1 cellular context compared by ENCODE assay signal in the genomic region with DNA sequence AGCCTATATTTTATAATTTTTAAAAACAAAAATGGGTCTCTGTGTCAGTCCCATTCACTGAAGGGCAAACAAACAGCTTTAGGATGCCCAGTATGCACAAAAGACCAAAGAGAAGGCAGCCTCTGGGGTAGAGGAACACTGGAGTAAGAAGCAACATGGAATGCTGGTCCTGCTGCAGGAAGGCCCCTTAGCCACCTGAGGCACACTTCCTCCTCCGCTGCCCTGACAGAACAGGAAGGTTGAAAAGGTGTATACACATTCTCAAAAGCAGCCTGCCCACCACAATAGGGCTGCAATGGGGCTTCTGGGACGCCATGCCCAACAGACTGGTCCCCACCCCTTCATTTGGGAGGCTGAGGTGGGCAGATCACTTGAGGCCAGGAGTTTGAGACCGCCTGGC.
TF ChIP-seq lines count a peak whose summit lies in the region.

No MANE protein-coding gene starts in this region.

TF ChIP-seq in GM23338, 12 proteins besides CTCF, POLR2A, EP300 and RAD21 (continued from another document):
- TF ChIP-seq, protein P1, sequence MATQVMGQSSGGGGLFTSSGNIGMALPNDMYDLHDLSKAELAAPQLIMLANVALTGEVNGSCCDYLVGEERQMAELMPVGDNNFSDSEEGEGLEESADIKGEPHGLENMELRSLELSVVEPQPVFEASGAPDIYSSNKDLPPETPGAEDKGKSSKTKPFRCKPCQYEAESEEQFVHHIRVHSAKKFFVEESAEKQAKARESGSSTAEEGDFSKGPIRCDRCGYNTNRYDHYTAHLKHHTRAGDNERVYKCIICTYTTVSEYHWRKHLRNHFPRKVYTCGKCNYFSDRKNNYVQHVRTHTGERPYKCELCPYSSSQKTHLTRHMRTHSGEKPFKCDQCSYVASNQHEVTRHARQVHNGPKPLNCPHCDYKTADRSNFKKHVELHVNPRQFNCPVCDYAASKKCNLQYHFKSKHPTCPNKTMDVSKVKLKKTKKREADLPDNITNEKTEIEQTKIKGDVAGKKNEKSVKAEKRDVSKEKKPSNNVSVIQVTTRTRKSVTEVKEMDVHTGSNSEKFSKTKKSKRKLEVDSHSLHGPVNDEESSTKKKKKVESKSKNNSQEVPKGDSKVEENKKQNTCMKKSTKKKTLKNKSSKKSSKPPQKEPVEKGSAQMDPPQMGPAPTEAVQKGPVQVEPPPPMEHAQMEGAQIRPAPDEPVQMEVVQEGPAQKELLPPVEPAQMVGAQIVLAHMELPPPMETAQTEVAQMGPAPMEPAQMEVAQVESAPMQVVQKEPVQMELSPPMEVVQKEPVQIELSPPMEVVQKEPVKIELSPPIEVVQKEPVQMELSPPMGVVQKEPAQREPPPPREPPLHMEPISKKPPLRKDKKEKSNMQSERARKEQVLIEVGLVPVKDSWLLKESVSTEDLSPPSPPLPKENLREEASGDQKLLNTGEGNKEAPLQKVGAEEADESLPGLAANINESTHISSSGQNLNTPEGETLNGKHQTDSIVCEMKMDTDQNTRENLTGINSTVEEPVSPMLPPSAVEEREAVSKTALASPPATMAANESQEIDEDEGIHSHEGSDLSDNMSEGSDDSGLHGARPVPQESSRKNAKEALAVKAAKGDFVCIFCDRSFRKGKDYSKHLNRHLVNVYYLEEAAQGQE (IDR thresholded peaks at IDR 0.05; ENCODE audit: unreplicated experiment) = no peak
- TF ChIP-seq, protein P2, sequence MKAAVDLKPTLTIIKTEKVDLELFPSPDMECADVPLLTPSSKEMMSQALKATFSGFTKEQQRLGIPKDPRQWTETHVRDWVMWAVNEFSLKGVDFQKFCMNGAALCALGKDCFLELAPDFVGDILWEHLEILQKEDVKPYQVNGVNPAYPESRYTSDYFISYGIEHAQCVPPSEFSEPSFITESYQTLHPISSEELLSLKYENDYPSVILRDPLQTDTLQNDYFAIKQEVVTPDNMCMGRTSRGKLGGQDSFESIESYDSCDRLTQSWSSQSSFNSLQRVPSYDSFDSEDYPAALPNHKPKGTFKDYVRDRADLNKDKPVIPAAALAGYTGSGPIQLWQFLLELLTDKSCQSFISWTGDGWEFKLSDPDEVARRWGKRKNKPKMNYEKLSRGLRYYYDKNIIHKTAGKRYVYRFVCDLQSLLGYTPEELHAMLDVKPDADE (IDR thresholded peaks at IDR 0.05) = no peak
- no peak for TF ChIP-seq CREB1 (CRISPR knock-in tag; IDR thresholded peaks at IDR 0.05; ENCODE audit: low read depth)
- TF ChIP-seq ZNF331 (CRISPR knock-in tag; IDR thresholded peaks at IDR 0.05; ENCODE audit: low read depth) = no peak
- TF ChIP-seq, protein P3, sequence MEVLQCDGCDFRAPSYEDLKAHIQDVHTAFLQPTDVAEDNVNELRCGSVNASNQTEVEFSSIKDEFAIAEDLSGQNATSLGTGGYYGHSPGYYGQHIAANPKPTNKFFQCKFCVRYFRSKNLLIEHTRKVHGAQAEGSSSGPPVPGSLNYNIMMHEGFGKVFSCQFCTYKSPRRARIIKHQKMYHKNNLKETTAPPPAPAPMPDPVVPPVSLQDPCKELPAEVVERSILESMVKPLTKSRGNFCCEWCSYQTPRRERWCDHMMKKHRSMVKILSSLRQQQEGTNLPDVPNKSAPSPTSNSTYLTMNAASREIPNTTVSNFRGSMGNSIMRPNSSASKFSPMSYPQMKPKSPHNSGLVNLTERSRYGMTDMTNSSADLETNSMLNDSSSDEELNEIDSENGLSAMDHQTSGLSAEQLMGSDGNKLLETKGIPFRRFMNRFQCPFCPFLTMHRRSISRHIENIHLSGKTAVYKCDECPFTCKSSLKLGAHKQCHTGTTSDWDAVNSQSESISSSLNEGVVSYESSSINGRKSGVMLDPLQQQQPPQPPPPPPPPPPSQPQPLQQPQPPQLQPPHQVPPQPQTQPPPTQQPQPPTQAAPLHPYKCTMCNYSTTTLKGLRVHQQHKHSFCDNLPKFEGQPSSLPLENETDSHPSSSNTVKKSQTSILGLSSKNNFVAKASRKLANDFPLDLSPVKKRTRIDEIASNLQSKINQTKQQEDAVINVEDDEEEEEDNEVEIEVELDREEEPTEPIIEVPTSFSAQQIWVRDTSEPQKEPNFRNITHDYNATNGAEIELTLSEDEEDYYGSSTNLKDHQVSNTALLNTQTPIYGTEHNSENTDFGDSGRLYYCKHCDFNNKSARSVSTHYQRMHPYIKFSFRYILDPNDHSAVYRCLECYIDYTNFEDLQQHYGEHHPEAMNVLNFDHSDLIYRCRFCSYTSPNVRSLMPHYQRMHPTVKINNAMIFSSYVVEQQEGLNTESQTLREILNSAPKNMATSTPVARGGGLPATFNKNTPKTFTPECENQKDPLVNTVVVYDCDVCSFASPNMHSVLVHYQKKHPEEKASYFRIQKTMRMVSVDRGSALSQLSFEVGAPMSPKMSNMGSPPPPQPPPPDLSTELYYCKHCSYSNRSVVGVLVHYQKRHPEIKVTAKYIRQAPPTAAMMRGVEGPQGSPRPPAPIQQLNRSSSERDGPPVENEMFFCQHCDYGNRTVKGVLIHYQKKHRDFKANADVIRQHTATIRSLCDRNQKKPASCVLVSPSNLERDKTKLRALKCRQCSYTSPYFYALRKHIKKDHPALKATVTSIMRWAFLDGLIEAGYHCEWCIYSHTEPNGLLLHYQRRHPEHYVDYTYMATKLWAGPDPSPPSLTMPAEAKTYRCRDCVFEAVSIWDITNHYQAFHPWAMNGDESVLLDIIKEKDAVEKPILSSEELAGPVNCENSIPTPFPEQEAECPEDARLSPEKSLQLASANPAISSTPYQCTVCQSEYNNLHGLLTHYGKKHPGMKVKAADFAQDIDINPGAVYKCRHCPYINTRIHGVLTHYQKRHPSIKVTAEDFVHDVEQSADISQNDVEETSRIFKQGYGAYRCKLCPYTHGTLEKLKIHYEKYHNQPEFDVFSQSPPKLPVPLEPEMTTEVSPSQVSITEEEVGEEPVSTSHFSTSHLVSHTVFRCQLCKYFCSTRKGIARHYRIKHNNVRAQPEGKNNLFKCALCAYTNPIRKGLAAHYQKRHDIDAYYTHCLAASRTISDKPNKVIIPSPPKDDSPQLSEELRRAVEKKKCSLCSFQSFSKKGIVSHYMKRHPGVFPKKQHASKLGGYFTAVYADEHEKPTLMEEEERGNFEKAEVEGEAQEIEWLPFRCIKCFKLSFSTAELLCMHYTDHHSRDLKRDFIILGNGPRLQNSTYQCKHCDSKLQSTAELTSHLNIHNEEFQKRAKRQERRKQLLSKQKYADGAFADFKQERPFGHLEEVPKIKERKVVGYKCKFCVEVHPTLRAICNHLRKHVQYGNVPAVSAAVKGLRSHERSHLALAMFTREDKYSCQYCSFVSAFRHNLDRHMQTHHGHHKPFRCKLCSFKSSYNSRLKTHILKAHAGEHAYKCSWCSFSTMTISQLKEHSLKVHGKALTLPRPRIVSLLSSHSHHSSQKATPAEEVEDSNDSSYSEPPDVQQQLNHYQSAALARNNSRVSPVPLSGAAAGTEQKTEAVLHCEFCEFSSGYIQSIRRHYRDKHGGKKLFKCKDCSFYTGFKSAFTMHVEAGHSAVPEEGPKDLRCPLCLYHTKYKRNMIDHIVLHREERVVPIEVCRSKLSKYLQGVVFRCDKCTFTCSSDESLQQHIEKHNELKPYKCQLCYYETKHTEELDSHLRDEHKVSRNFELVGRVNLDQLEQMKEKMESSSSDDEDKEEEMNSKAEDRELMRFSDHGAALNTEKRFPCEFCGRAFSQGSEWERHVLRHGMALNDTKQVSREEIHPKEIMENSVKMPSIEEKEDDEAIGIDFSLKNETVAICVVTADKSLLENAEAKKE (CRISPR knock-in tag; IDR thresholded peaks at IDR 0.05) = no peak
